In the genomic region with DNA sequence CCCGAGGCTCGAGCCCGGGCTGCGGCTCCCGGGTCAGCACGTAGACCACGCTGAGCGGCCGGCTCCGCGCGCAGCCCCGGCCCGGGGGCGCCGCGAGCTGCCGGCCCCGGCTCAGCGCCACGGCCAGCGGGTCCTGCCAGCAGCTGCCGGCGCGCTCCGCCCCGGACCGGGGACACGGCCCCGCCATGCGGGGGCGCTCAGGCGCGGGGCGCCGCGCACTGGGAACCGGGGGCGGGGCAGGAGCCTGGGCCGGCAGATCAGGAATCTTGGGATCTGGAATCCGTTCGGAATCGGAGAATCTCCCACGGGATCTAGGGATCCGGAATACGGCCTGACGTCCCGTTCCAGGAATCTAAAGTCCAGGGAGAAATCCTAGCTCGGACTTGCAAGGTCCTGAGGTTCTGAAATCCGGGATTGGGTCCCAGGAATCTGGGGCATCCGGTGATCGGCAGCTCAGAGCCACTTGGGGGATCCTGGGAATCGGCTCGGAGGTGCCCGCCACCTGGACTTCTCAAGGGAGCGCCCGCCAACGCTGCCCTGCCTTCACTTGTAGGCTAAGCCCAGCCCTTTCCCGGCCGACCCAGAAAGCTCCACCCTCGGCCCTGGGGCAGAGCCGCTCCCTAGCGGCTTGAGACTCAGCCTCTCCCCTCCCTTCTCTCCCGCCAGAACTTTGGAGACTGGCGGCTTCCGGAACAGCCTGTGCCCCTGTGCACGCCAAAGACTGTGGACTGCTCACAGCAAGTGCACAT, we compare ENCODE assay signal across 8 cellular contexts. TPM values are rescaled to one million over a fixed set of nuclear protein-coding genes. Genes with fewer than 3 reads are reported as not detected.
DNase-seq lines count a peak whose midpoint lies in the region; ATAC-seq and TF ChIP-seq lines count a peak whose summit lies in the region.

A gene with protein sequence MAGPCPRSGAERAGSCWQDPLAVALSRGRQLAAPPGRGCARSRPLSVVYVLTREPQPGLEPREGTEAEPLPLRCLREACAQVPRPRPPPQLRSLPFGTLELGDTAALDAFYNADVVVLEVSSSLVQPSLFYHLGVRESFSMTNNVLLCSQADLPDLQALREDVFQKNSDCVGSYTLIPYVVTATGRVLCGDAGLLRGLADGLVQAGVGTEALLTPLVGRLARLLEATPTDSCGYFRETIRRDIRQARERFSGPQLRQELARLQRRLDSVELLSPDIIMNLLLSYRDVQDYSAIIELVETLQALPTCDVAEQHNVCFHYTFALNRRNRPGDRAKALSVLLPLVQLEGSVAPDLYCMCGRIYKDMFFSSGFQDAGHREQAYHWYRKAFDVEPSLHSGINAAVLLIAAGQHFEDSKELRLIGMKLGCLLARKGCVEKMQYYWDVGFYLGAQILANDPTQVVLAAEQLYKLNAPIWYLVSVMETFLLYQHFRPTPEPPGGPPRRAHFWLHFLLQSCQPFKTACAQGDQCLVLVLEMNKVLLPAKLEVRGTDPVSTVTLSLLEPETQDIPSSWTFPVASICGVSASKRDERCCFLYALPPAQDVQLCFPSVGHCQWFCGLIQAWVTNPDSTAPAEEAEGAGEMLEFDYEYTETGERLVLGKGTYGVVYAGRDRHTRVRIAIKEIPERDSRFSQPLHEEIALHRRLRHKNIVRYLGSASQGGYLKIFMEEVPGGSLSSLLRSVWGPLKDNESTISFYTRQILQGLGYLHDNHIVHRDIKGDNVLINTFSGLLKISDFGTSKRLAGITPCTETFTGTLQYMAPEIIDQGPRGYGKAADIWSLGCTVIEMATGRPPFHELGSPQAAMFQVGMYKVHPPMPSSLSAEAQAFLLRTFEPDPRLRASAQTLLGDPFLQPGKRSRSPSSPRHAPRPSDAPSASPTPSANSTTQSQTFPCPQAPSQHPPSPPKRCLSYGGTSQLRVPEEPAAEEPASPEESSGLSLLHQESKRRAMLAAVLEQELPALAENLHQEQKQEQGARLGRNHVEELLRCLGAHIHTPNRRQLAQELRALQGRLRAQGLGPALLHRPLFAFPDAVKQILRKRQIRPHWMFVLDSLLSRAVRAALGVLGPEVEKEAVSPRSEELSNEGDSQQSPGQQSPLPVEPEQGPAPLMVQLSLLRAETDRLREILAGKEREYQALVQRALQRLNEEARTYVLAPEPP (N-terminal part only) (minus strand): TSS at position 551 of the 749 bp plus-strand sequence. CDS start 364 bp downstream, at position 187.

- no peaks in the 10 kb centered on the region for H3K4me1 ChIP-seq in endocrine pancreas (ENCODE audit: control insufficient read depth, insufficient read depth, low read length)
- H3K4me1 ChIP-seq in lower lobe of right lung = peaks cover 50% of the 10 kb centered on the region

- H3K27ac Mint-ChIP-seq in activated CD4-positive, alpha-beta T cell treated with anti-CD3 and anti-CD28 coated beads, Interleukin-2, amount 10 ng/mL, durations not matched to agents 24 days and 14 days = peak within 1 kb of the TSS; percentile 90
- peak within 1 kb of the TSS; percentile 83 for H3K27ac Mint-ChIP-seq in stimulated activated memory B cell treated with anti-CD40 and anti-IgM and Interleukin-4, amounts not matched to agents 10 μg/mL and 1 μg/mL and 100 μg/mL, for 72 hours

- intact Hi-C loops in activated CD4-positive, alpha-beta T cell treated with anti-CD3 and anti-CD28 coated beads, Interleukin-2, amount 10 ng/mL, durations not matched to agents 24 days and 14 days (cut with micrococcal nuclease) = loop anchor here (1.0 to 5.0 kb wide), 3 partner anchors 26 to 361 kb away; partner anchors contain the start of genes FAM76A, GPR3 and TMEM222
- intact Hi-C loops in lower lobe of right lung (cut with DNase I) = no loop called here

- H3K36me3 ChIP-seq in endocrine pancreas (ENCODE audit: control insufficient read depth, insufficient read depth, low read length) (no peaks in the 10 kb centered on the region), lower lobe of right lung (peaks cover 36% of the 10 kb centered on the region)

- peaks cover 36% of the 10 kb centered on the region for H3K4me1 Mint-ChIP-seq in activated CD4-positive, alpha-beta T cell treated with anti-CD3 and anti-CD28 coated beads, Interleukin-2, amount 10 ng/mL, durations not matched to agents 24 days and 14 days
- H3K4me1 Mint-ChIP-seq in stimulated activated memory B cell treated with anti-CD40 and anti-IgM and Interleukin-4, amounts not matched to agents 10 μg/mL and 1 μg/mL and 100 μg/mL, for 72 hours = peaks cover 56% of the 10 kb centered on the region

- H3K27me3 Mint-ChIP-seq in activated CD4-positive, alpha-beta T cell treated with anti-CD3 and anti-CD28 coated beads, Interleukin-2, amount 10 ng/mL, durations not matched to agents 24 days and 14 days = no peaks in the 10 kb centered on the region
- H3K27me3 Mint-ChIP-seq in stimulated activated memory B cell treated with anti-CD40 and anti-IgM and Interleukin-4, amounts not matched to agents 10 μg/mL and 1 μg/mL and 100 μg/mL, for 72 hours = no peaks in the 10 kb centered on the region

- no peaks in the 10 kb centered on the region for H3K36me3 Mint-ChIP-seq in activated CD4-positive, alpha-beta T cell treated with anti-CD3 and anti-CD28 coated beads, Interleukin-2, amount 10 ng/mL, durations not matched to agents 24 days and 14 days (ENCODE audit: low read depth)
- no peaks in the 10 kb centered on the region for H3K36me3 Mint-ChIP-seq in stimulated activated memory B cell treated with anti-CD40 and anti-IgM and Interleukin-4, amounts not matched to agents 10 μg/mL and 1 μg/mL and 100 μg/mL, for 72 hours

- ATAC-seq in HG02678 (IDR thresholded peaks at IDR 0.05; ENCODE audit: unreplicated experiment) (peak; percentile 43), lower lobe of right lung (peak; percentile 85 to 87), HG03571 (IDR thresholded peaks at IDR 0.05; ENCODE audit: unreplicated experiment) (no peak)
- peak; percentile 56 for ATAC-seq in stimulated activated memory B cell treated with anti-CD40 and anti-IgM and Interleukin-4, amounts not matched to agents 10 μg/mL and 1 μg/mL and 100 μg/mL, for 72 hours

- H3K4me3 ChIP-seq in endocrine pancreas (ENCODE audit: control insufficient read depth, insufficient read depth, low read length) = peak within 1 kb of the TSS; percentile 20
- peak within 1 kb of the TSS; percentile 79 for H3K4me3 ChIP-seq in lower lobe of right lung

- H3K9me3 ChIP-seq in endocrine pancreas (ENCODE audit: control insufficient read depth, low read length) (no peaks in the 10 kb centered on the region), lower lobe of right lung (no peaks in the 10 kb centered on the region)

- H3K4me3 Mint-ChIP-seq in activated CD4-positive, alpha-beta T cell treated with anti-CD3 and anti-CD28 coated beads, Interleukin-2, amount 10 ng/mL, durations not matched to agents 24 days and 14 days = peak within 1 kb of the TSS; percentile 92
- peak within 1 kb of the TSS; percentile 93 for H3K4me3 Mint-ChIP-seq in stimulated activated memory B cell treated with anti-CD40 and anti-IgM and Interleukin-4, amounts not matched to agents 10 μg/mL and 1 μg/mL and 100 μg/mL, for 72 hours

- peak; percentile 36 for TF ChIP-seq CTCF in lower lobe of right lung (IDR thresholded peaks at IDR 0.05)

- peak; percentile 90 for DNase-seq in Daoy (ENCODE audit: low read depth)
- peak; percentile 81 for DNase-seq in NCI-H2196 (lab: John Stamatoyannopoulos, UW; ENCODE audit: unreplicated experiment)
- DNase-seq in activated CD4-positive, alpha-beta T cell treated with anti-CD3 and anti-CD28 coated beads, Interleukin-2, amount 10 ng/mL, durations not matched to agents 24 days and 14 days = peak; percentile 88
- peak; percentile 95 for DNase-seq in lower lobe of right lung

- H3K9ac ChIP-seq in endocrine pancreas (ENCODE audit: control insufficient read depth, insufficient read depth, low read length) = peak within 1 kb of the TSS; percentile 65

- H3K27ac ChIP-seq in lower lobe of right lung = peak within 1 kb of the TSS; percentile 97

- H3K9me3 Mint-ChIP-seq in activated CD4-positive, alpha-beta T cell treated with anti-CD3 and anti-CD28 coated beads, Interleukin-2, amount 10 ng/mL, durations not matched to agents 24 days and 14 days = no peaks in the 10 kb centered on the region
- no peaks in the 10 kb centered on the region for H3K9me3 Mint-ChIP-seq in stimulated activated memory B cell treated with anti-CD40 and anti-IgM and Interleukin-4, amounts not matched to agents 10 μg/mL and 1 μg/mL and 100 μg/mL, for 72 hours

- H3K27me3 ChIP-seq in endocrine pancreas (ENCODE audit: control insufficient read depth, insufficient read depth, low read length) (no peaks in the 10 kb centered on the region), lower lobe of right lung (ENCODE audit: low read depth) (no peaks in the 10 kb centered on the region)

RNA-seq across cellular contexts. Expression of the gene that starts here (rescaled TPM):
- total RNA-seq in Daoy (2014; rRNA removed; shearing (Covaris generic)) = 8.2 and 12.1 TPM in 2 replicates
- 13.2 and 14.7 TPM in 2 replicates for total RNA-seq in activated CD4-positive, alpha-beta T cell treated with anti-CD3 and anti-CD28 coated beads, Interleukin-2, amount 10 ng/mL, durations not matched to agents 24 days and 14 days
- total RNA-seq in lower lobe of right lung = 117 TPM
